Comparison of ENCODE assay signal across 16 cellular contexts in genomic region chr17:71983828-71984227, GRCh38.
"Had no signal": no experiment of that assay in that cellular context is flagged by ENCODE, and none has a peak within 500 bp of the region (broad histone marks: within the 10 kb centered on the region; RNA-seq: fewer than 3 reads in every experiment).

No MANE protein-coding gene starts in this region.

- DNase-seq: activated CD8-positive, alpha-beta memory T cell treated with anti-CD3 and anti-CD28 coated beads, Interleukin-2, amount 10 ng/mL, durations not matched to agents 7 days and 5 days; activated naive CD4-positive, alpha-beta T cell; adrenal gland; cortex of kidney; effector CD8-positive, alpha-beta T cell; erythroblast; left cardiac atrium; naive B cell; posterior cingulate gyrus; right cardiac atrium; small intestine; tibial artery had no signal

- H3K4me1 Mint-ChIP-seq: activated CD8-positive, alpha-beta memory T cell treated with anti-CD3 and anti-CD28 coated beads, Interleukin-2, amount 10 ng/mL, durations not matched to agents 7 days and 5 days; central memory CD8-positive, alpha-beta T cell; naive B cell had no signal

- H3K9me3 ChIP-seq: adrenal gland, neutrophil, tibial artery had no signal

- H3K4me3 ChIP-seq: adrenal gland, lung, tibial artery had no signal

- ATAC-seq: activated CD4-positive, CD25-positive, alpha-beta regulatory T cell treated with anti-CD3 and anti-CD28 coated beads, Interleukin-2, amount 50 U/mL, for 24 hours; activated CD8-positive, alpha-beta memory T cell treated with anti-CD3 and anti-CD28 coated beads, Interleukin-2, amount 10 ng/mL, durations not matched to agents 7 days and 5 days; left cardiac atrium; right cardiac atrium had no signal

- H3K27me3 Mint-ChIP-seq: activated CD8-positive, alpha-beta memory T cell treated with anti-CD3 and anti-CD28 coated beads, Interleukin-2, amount 10 ng/mL, durations not matched to agents 7 days and 5 days; central memory CD8-positive, alpha-beta T cell; naive B cell had no signal

- H3K27ac ChIP-seq: adrenal gland, neutrophil, tibial artery had no signal

- H3K4me1 ChIP-seq: adrenal gland had no signal

- H3K36me3 Mint-ChIP-seq: activated CD8-positive, alpha-beta memory T cell treated with anti-CD3 and anti-CD28 coated beads, Interleukin-2, amount 10 ng/mL, durations not matched to agents 7 days and 5 days; naive B cell had no signal

- H3K36me3 ChIP-seq: adrenal gland, neutrophil, tibial artery had no signal

- H3K4me3 Mint-ChIP-seq: activated CD8-positive, alpha-beta memory T cell treated with anti-CD3 and anti-CD28 coated beads, Interleukin-2, amount 10 ng/mL, durations not matched to agents 7 days and 5 days; central memory CD8-positive, alpha-beta T cell; naive B cell had no signal

- H3K27ac Mint-ChIP-seq: activated CD8-positive, alpha-beta memory T cell treated with anti-CD3 and anti-CD28 coated beads, Interleukin-2, amount 10 ng/mL, durations not matched to agents 7 days and 5 days; naive B cell had no signal

- H3K27me3 ChIP-seq: adrenal gland, neutrophil, tibial artery had no signal
